1 cellular context compared by ENCODE assay signal in genomic region chr3:50637945-50638344, GRCh38.
TF ChIP-seq lines count a peak whose summit lies in the region.

No MANE protein-coding gene starts in this region.

TF ChIP-seq in WTC11, 78 proteins besides CTCF, POLR2A, EP300 and RAD21:
- no peak for TF ChIP-seq ATF2 (CRISPR knock-in tag; IDR thresholded peaks at IDR 0.05; ENCODE audit: borderline replicate concordance, low read depth)
- TF ChIP-seq JAZF1 (CRISPR knock-in tag; IDR thresholded peaks at IDR 0.05), result no peak
- no peak for TF ChIP-seq ETV6 (CRISPR knock-in tag; IDR thresholded peaks at IDR 0.05)
- TF ChIP-seq FOXP1 (CRISPR knock-in tag; IDR thresholded peaks at IDR 0.05; ENCODE audit: borderline replicate concordance), result no peak
